In the genomic region with DNA sequence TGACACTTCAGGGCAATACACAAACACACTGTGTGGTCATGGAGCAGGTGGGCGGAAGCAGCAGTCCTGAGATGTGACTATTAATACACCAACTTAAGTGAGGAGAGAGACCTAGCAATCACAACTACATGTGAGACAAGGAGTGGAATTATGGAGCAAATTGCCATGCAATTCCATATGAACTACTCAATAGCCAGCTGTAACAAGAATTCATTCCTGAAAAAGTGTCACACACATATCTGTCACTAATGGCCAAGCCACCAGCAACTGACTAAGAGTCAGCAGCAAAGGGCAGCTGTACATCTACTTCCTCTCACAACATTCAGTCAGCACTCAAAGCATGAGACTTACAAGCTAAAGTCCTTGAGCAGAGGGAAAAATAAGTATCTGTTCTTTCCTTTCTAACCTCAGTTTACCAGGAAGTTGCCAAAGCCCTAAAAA, we compare ENCODE assay signal across 14 cellular contexts. TPM values are rescaled to one million over a fixed set of nuclear protein-coding genes. Genes with fewer than 3 reads are reported as not detected.
DNase-seq lines count a peak whose midpoint lies in the region; ATAC-seq and TF ChIP-seq lines count a peak whose summit lies in the region.
"Had no signal": no experiment of that assay in that cellular context is flagged by ENCODE, and none has a peak within 500 bp of the region (broad histone marks: within the 10 kb centered on the region; RNA-seq: fewer than 3 reads in every experiment).

No MANE protein-coding gene starts in this region.

- H3F3A ChIP-seq in GM23338 (replicated peaks; ENCODE audit: low read depth) (0 out of 2 replicates have a peak, but pooled peaks cover 3% of the 10 kb centered on the region), neural cell (ENCODE audit: insufficient read depth, low read length, poor library complexity, severe bottlenecking) (no peaks in the 10 kb centered on the region)

- TF ChIP-seq RAD21 in neural cell (conservative IDR thresholded peaks at IDR 0.05), result no peak

- no peaks in the 10 kb centered on the region for H3K9me3 ChIP-seq in CD4-positive, alpha-beta memory T cell (ENCODE audit: control insufficient read depth in 1 of 2, low read length in 2 of 2)
- no peaks in the 10 kb centered on the region for H3K9me3 ChIP-seq in neural cell (ENCODE audit: low read length)
- H3K9me3 ChIP-seq: right atrium auricular region had no signal

- H3K27ac Mint-ChIP-seq in CD4-positive, alpha-beta memory T cell, result peak overlapping the region in 6 of 7 donors; percentile 43 to 90 (median 75)
- H3K27ac Mint-ChIP-seq in GM23338, result peak overlapping the region; percentile 16; the same call in 1 of the 2 replicates
- peak overlapping the region; percentile 22 for H3K27ac Mint-ChIP-seq in activated naive CD8-positive, alpha-beta T cell treated with anti-CD3 and anti-CD28 coated beads, Interleukin-2, amount 10 ng/mL, durations not matched to agents 7 days and 5 days

- peaks cover 0 to 2% (median 0%) of the 10 kb centered on the region in 8 donors for H3K9me3 Mint-ChIP-seq in CD4-positive, alpha-beta memory T cell
- no peaks in the 10 kb centered on the region for H3K9me3 Mint-ChIP-seq in GM23338
- no peaks in the 10 kb centered on the region for H3K9me3 Mint-ChIP-seq in activated naive CD8-positive, alpha-beta T cell treated with anti-CD3 and anti-CD28 coated beads, Interleukin-2, amount 10 ng/mL, durations not matched to agents 7 days and 5 days

- H3K4me2 ChIP-seq in GM23338, result no peak overlapping the region
- H3K4me2 ChIP-seq in neural cell (ENCODE audit: low read length), result no peak overlapping the region

- no peak overlapping the region for H3K4me3 ChIP-seq in CD4-positive, alpha-beta memory T cell (ENCODE audit: low read length in 2 of 2)
- H3K4me3 ChIP-seq in GM23338, result no peak overlapping the region
- no peak overlapping the region for H3K4me3 ChIP-seq in neural cell (ENCODE audit: low read length)
- H3K4me3 ChIP-seq: right atrium auricular region had no signal

- H3K9ac ChIP-seq in neural cell (ENCODE audit: low read length), result no peak overlapping the region

- peaks cover 65% of the 10 kb centered on the region for H3K4me1 ChIP-seq in CD4-positive, alpha-beta memory T cell (ENCODE audit: insufficient read depth, low read length)
- H3K4me1 ChIP-seq in GM23338 (ENCODE audit: insufficient read depth), result peaks cover 29% of the 10 kb centered on the region

- H3K4me3 Mint-ChIP-seq in CD4-positive, alpha-beta memory T cell, result peak overlapping the region in 6 of 8 donors; percentile 2 to 85 (median 53)
- H3K4me3 Mint-ChIP-seq in GM23338, result no peak overlapping the region
- H3K4me3 Mint-ChIP-seq in activated naive CD8-positive, alpha-beta T cell treated with anti-CD3 and anti-CD28 coated beads, Interleukin-2, amount 10 ng/mL, durations not matched to agents 7 days and 5 days, result no peak overlapping the region

- H4K20me1 ChIP-seq in GM23338 (replicated peaks; ENCODE audit: insufficient read depth) (no peaks in the 10 kb centered on the region; the same call in none of the 2 replicates), neural cell (ENCODE audit: insufficient read depth) (no peaks in the 10 kb centered on the region)

- no peak overlapping the region for H3K27ac ChIP-seq in CD4-positive, alpha-beta memory T cell (ENCODE audit: low read depth, low read length)
- H3K27ac ChIP-seq in GM23338 (ENCODE audit: low read depth) (peak overlapping the region; percentile 15; the same call in 1 of the 2 replicates), neural cell (ENCODE audit: low read length) (no peak overlapping the region)
- H3K27ac ChIP-seq: RWPE1 had no signal

- no peak for ATAC-seq in GM23338
- no peak for ATAC-seq in activated naive CD8-positive, alpha-beta T cell treated with anti-CD3 and anti-CD28 coated beads, Interleukin-2, amount 10 ng/mL, durations not matched to agents 7 days and 5 days (ENCODE audit: low read depth)
- ATAC-seq in GM21528 (IDR thresholded peaks at IDR 0.05; ENCODE audit: low FRiP score, unreplicated experiment), result no peak

- H3K36me3 ChIP-seq in CD4-positive, alpha-beta memory T cell (ENCODE audit: insufficient read depth, low read length), result no peaks in the 10 kb centered on the region
- no peaks in the 10 kb centered on the region for H3K36me3 ChIP-seq in GM23338 (ENCODE audit: insufficient read depth)
- no peaks in the 10 kb centered on the region for H3K36me3 ChIP-seq in neural cell (ENCODE audit: insufficient read depth, low read length)

- no peak for TF ChIP-seq CTCF in GM23338 (conservative IDR thresholded peaks at IDR 0.05; ENCODE audit: low read depth in 2 of 2)
- TF ChIP-seq CTCF in neural cell (IDR thresholded peaks at IDR 0.05; ENCODE audit: poor library complexity, severe bottlenecking), result no peak

- H2AFZ ChIP-seq in GM23338 (no peak overlapping the region), neural cell (ENCODE audit: low read depth, low read length) (no peak overlapping the region)

- H3K79me2 ChIP-seq in GM23338 (replicated peaks; ENCODE audit: insufficient read depth) (peaks cover 60% of the 10 kb centered on the region), neural cell (replicated peaks; ENCODE audit: insufficient read depth, low read length) (no peaks in the 10 kb centered on the region)

- POLR2A ChIA-PET in CD4-positive, alpha-beta memory T cell (lab: Charles Lee; ENCODE audit: partially characterized antibody), result interaction anchor here (0.8 to 3.2 kb wide), 5 partner anchors 8 to 233 kb away, joined by 3 to 16 read pairs (median 4); a partner anchor contains a TSS
- POLR2A ChIA-PET in activated naive CD8-positive, alpha-beta T cell treated with anti-CD3 and anti-CD28 coated beads, Interleukin-2, amount 10 ng/mL, durations not matched to agents 7 days and 5 days (lab: Charles Lee), result interaction anchor here (1.2 kb wide), 1 partner anchor 12 kb away, joined by 4 read pairs; no protein-coding TSS in a partner anchor

- DNase-seq in CD4-positive, alpha-beta memory T cell, result no peak
- DNase-seq in GM23338 (ENCODE audit: low spot score) (no peak), medulla oblongata (ENCODE audit: extremely low spot score) (no peak), head of caudate nucleus (no peak)
- DNase-seq in activated naive CD8-positive, alpha-beta T cell treated with anti-CD3 and anti-CD28 coated beads, Interleukin-2, amount 10 ng/mL, durations not matched to agents 7 days and 5 days, result no peak
- DNase-seq: activated CD4-positive, alpha-beta T cell treated with anti-CD3 and anti-CD28 coated beads for 4 hours; DMS 273 treated with DMSO at 0.1 percent for 48 hours; kidney glomerular epithelial cell; NCI-H1694 treated with DMSO at 0.1 percent for 48 hours had no signal

- H3K27me3 Mint-ChIP-seq in CD4-positive, alpha-beta memory T cell, result no peaks in the 10 kb centered on the region
- no peaks in the 10 kb centered on the region for H3K27me3 Mint-ChIP-seq in GM23338 (ENCODE audit: insufficient read depth, low read depth, poor library complexity)
- no peaks in the 10 kb centered on the region for H3K27me3 Mint-ChIP-seq in activated naive CD8-positive, alpha-beta T cell treated with anti-CD3 and anti-CD28 coated beads, Interleukin-2, amount 10 ng/mL, durations not matched to agents 7 days and 5 days

- H3K27me3 ChIP-seq in CD4-positive, alpha-beta memory T cell (ENCODE audit: insufficient read depth, low read length), result no peaks in the 10 kb centered on the region
- H3K27me3 ChIP-seq in GM23338 (ENCODE audit: insufficient read depth) (no peaks in the 10 kb centered on the region), neural cell (ENCODE audit: insufficient read depth, low read depth, low read length) (no peaks in the 10 kb centered on the region)
- H3K27me3 ChIP-seq: right atrium auricular region had no signal

- H3K9me2 ChIP-seq in GM23338 (ENCODE audit: insufficient read depth) (no peaks in the 10 kb centered on the region), neural cell (ENCODE audit: insufficient read depth, low read length) (no peaks in the 10 kb centered on the region)

- TF ChIP-seq EP300 in neural cell (conservative IDR thresholded peaks at IDR 0.05; ENCODE audit: poor library complexity, severe bottlenecking), result no peak

- CTCF ChIA-PET in CD4-positive, alpha-beta memory T cell (lab: Charles Lee; ENCODE audit: partially characterized antibody), result interaction anchor here (1.3 to 4.4 kb wide), 5 partner anchors 11 to 119 kb away, joined by 3 to 21 read pairs (median 10); no protein-coding TSS in a partner anchor

- peaks cover 43 to 65% (median 54%) of the 10 kb centered on the region in 4 donors for H3K4me1 Mint-ChIP-seq in CD4-positive, alpha-beta memory T cell
- H3K4me1 Mint-ChIP-seq in GM23338, result peaks cover 40% of the 10 kb centered on the region
- H3K4me1 Mint-ChIP-seq in activated naive CD8-positive, alpha-beta T cell treated with anti-CD3 and anti-CD28 coated beads, Interleukin-2, amount 10 ng/mL, durations not matched to agents 7 days and 5 days, result peaks cover 35% of the 10 kb centered on the region

- peaks cover 10 to 23% of the 10 kb centered on the region in 2 donors for H3K36me3 Mint-ChIP-seq in CD4-positive, alpha-beta memory T cell
- no peaks in the 10 kb centered on the region for H3K36me3 Mint-ChIP-seq in GM23338 (ENCODE audit: low read depth)
- H3K36me3 Mint-ChIP-seq in activated naive CD8-positive, alpha-beta T cell treated with anti-CD3 and anti-CD28 coated beads, Interleukin-2, amount 10 ng/mL, durations not matched to agents 7 days and 5 days, result peaks cover 18% of the 10 kb centered on the region

- intact Hi-C loops in CD4-positive, alpha-beta memory T cell (cut with micrococcal nuclease), result loop anchor here (2.0 kb wide), 1 partner anchor 16 kb away; no protein-coding TSS in a partner anchor
- intact Hi-C loops in head of caudate nucleus (cut with DNase I), result no loop called here

RNA-seq across cellular contexts. Expression of a gene that starts 46.2 kb away (rescaled TPM):
- not detected for total RNA-seq in CD4-positive, alpha-beta memory T cell
- polyA plus RNA-seq in CD4-positive, alpha-beta memory T cell, result not detected
- 6.6 and 9.1 TPM in 2 replicates for total RNA-seq in GM23338 (2014; rRNA removed; shearing (Covaris generic))
- polyA plus RNA-seq in GM23338 (2016; fragmentation: Nextera tagmentation; extraction: Ambion mirVana) (5.8 and 5.9 TPM in 2 replicates), neural cell (0.12 and 0.54 TPM in 2 replicates)
- under 1 TPM; 0.42 to 0.43 TPM for total RNA-seq in activated naive CD8-positive, alpha-beta T cell treated with anti-CD3 and anti-CD28 coated beads, Interleukin-2, amount 10 ng/mL, durations not matched to agents 7 days and 5 days
- polyA minus RNA-seq in neural cell, result 1.2 and 2.7 TPM in 2 replicates

RNA-seq across cellular contexts. Expression of a gene that starts 51.3 kb away (rescaled TPM):
- 100 to 1,000 TPM; 163 to 164 TPM for total RNA-seq in CD4-positive, alpha-beta memory T cell
- 10 to 100 TPM; 31.6 to 81.1 TPM for polyA plus RNA-seq in CD4-positive, alpha-beta memory T cell
- 37.2 and 40.9 TPM in 2 replicates for total RNA-seq in GM23338 (2014; rRNA removed; shearing (Covaris generic))
- 89.5 and 95.6 TPM in 2 replicates for polyA plus RNA-seq in GM23338 (2016; fragmentation: Nextera tagmentation; extraction: Ambion mirVana)
- total RNA-seq in activated naive CD8-positive, alpha-beta T cell treated with anti-CD3 and anti-CD28 coated beads, Interleukin-2, amount 10 ng/mL, durations not matched to agents 7 days and 5 days, result 100 to 1,000 TPM; 139 to 148 TPM
- 2.5 and 3.3 TPM in 2 replicates for polyA plus RNA-seq in neural cell
- polyA minus RNA-seq in neural cell, result 7.5 and 9.3 TPM in 2 replicates

RNA-seq across cellular contexts. Expression of a gene that starts 55.5 kb away (rescaled TPM):
- not detected for total RNA-seq in CD4-positive, alpha-beta memory T cell
- under 1 TPM in 1 of 2 donors, not detected in 1; 0.22 TPM for polyA plus RNA-seq in CD4-positive, alpha-beta memory T cell
- total RNA-seq in GM23338 (2014; rRNA removed; shearing (Covaris generic)), result 1.2 and 2.8 TPM in 2 replicates
- 2.0 and 2.4 TPM in 2 replicates for polyA plus RNA-seq in GM23338 (2016; fragmentation: Nextera tagmentation; extraction: Ambion mirVana)
- not detected for total RNA-seq in activated naive CD8-positive, alpha-beta T cell treated with anti-CD3 and anti-CD28 coated beads, Interleukin-2, amount 10 ng/mL, durations not matched to agents 7 days and 5 days
- not detected in 2 replicates for polyA plus RNA-seq in neural cell
- polyA minus RNA-seq in neural cell, result not detected in 2 replicates
- total RNA-seq: fibroblast of lung, right atrium auricular region had no signal
- polyA plus RNA-seq: fibroblast of lung had no signal

Comparison
In these comparisons a context has a peak if more than half of its experiments do, and no peak if none do; other contexts are left out.
1. H3K27ac Mint-ChIP-seq: peak in every context shown above with its lines; median percentile 75 in CD4-positive, alpha-beta memory T cell; 22 in activated naive CD8-positive, alpha-beta T cell treated with anti-CD3 and anti-CD28 coated beads, Interleukin-2, amount 10 ng/mL, durations not matched to agents 7 days and 5 days; 16 in GM23338.
2. H3K4me3 Mint-ChIP-seq: peak in CD4-positive, alpha-beta memory T cell (6 of 8); none in GM23338 (single experiment) and activated naive CD8-positive, alpha-beta T cell treated with anti-CD3 and anti-CD28 coated beads, Interleukin-2, amount 10 ng/mL, durations not matched to agents 7 days and 5 days (single experiment).